In genomic region chr15:58988011-58988785, GRCh38 we compare ENCODE assay signal across 8 cellular contexts. TPM values are rescaled to one million over a fixed set of nuclear protein-coding genes. Genes with fewer than 3 reads are reported as not detected.
DNase-seq lines count a peak whose midpoint lies in the region; ATAC-seq lines count a peak whose summit lies in the region.

No MANE protein-coding gene starts in this region.

- DNase-seq in AML-193 (lab: John Stamatoyannopoulos, UW), result peak; percentile 47 to 59
- DNase-seq in NOMO-1 treated with dmso at 0.1 percent for 144 hours (lab: John Stamatoyannopoulos, UW; ENCODE audit: unreplicated experiment), result peak; percentile 34
- DNase-seq in activated T-cell treated with anti-CD3 and anti-CD28 coated beads for 48 hours (ENCODE audit: low read depth), result peak; percentile 57
- peak; percentile 44 to 55 for DNase-seq in stimulated activated CD8-positive, alpha-beta memory T cell treated with anti-CD3 and anti-CD28 coated beads, Interleukin-7, amount 100 ng/mL, for 4 hours (ENCODE audit: low read depth in 2 of 2)

- H3K27ac ChIP-seq in muscle layer of colon (ENCODE audit: low read depth, low read length), result peak overlapping the region; percentile 94

- no peaks in the 10 kb centered on the region for H3K36me3 ChIP-seq in muscle layer of colon (ENCODE audit: insufficient read depth, low read length)

- ATAC-seq in GM18907 (IDR thresholded peaks at IDR 0.05; ENCODE audit: unreplicated experiment) (peak; percentile 48), HG03175 (IDR thresholded peaks at IDR 0.05; ENCODE audit: unreplicated experiment) (peak; percentile 50), esophagus mucosa (peak; percentile 70)

- no peaks in the 10 kb centered on the region for H3K27me3 ChIP-seq in muscle layer of colon (ENCODE audit: control insufficient read depth in 1 of 2, insufficient read depth in 2 of 2, low read length in 2 of 2)

- no peaks in the 10 kb centered on the region for H3K9me3 ChIP-seq in muscle layer of colon (ENCODE audit: low read length)

- H3K4me3 ChIP-seq in muscle layer of colon (ENCODE audit: low read depth in 1 of 2, low read length in 2 of 2), result peak overlapping the region; percentile 66 to 99

- peak overlapping the region; percentile 90 for H3K9ac ChIP-seq in muscle layer of colon (ENCODE audit: low read length)

- peaks cover 14% of the 10 kb centered on the region for H3K4me1 ChIP-seq in muscle layer of colon (ENCODE audit: insufficient read depth, low read length)

RNA-seq across cellular contexts. Expression of gene RNF111, which starts 0.7 kb away (rescaled TPM):
- 21.0 TPM for total RNA-seq in esophagus mucosa

RNA-seq across cellular contexts. Expression of gene SLTM, which starts 54.7 kb away (rescaled TPM):
- 53.4 TPM for total RNA-seq in esophagus mucosa

Comparison
In these comparisons a context has a peak if more than half of its experiments do, and no peak if none do; other contexts are left out.
1. Peak in every context shown above with its lines: DNase-seq, ATAC-seq, H3K4me3 ChIP-seq and H3K27ac ChIP-seq.